ENCODE assay signal across 9 cellular contexts in the genomic region with DNA sequence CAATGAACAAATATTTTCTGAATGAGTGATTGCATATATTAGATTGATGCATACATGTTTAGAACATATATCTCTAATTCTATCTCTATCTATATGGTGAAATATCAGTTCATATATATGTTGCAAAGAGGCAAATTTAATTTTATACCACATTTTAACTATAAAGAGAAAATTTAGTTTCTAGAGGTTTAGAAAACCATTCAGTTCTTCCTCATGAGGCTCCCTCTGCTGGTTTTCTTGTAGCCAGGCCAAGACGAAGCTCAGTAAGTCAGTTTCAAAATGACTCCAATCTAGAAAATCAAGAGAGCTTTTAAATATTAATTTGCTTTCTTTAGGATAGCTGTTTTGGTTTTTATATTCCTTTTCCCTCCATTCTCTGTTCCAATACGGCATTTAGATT.
DNase-seq lines count a peak whose midpoint lies in the region; ATAC-seq lines count a peak whose summit lies in the region.
"Had no signal": no experiment of that assay in that cellular context is flagged by ENCODE, and none has a peak within 500 bp of the region (broad histone marks: within the 10 kb centered on the region; RNA-seq: fewer than 3 reads in every experiment).

No MANE protein-coding gene starts in this region.

- DNase-seq in AG08396 (ENCODE audit: low spot score) (peak; percentile 5), OCI-M1 (lab: John Stamatoyannopoulos, UW) (peak; percentile 44), iPS-NIHi11 (ENCODE audit: low spot score) (peak; percentile 17)
- DNase-seq in effector memory CD8-positive, alpha-beta T cell, result no peak
- DNase-seq in activated CD4-positive, alpha-beta T cell treated with anti-CD3 and anti-CD28 coated beads for 4 hours, result no peak

- H3K4me3 Mint-ChIP-seq in effector memory CD8-positive, alpha-beta T cell, result no peak overlapping the region
- H3K4me3 Mint-ChIP-seq: IgD-negative memory B cell had no signal

- H3K9me3 Mint-ChIP-seq in effector memory CD8-positive, alpha-beta T cell, result no peaks in the 10 kb centered on the region

- no peaks in the 10 kb centered on the region for H3K27me3 Mint-ChIP-seq in effector memory CD8-positive, alpha-beta T cell

- H3K36me3 Mint-ChIP-seq in effector memory CD8-positive, alpha-beta T cell (ENCODE audit: insufficient read depth), result no peaks in the 10 kb centered on the region
- H3K36me3 Mint-ChIP-seq: IgD-negative memory B cell had no signal

- H3K4me1 Mint-ChIP-seq in effector memory CD8-positive, alpha-beta T cell (ENCODE audit: low read depth in 2 of 2), result no peaks in the 10 kb centered on the region
- H3K4me1 Mint-ChIP-seq: IgD-negative memory B cell had no signal

- ATAC-seq in GM18868 (IDR thresholded peaks at IDR 0.05; ENCODE audit: unreplicated experiment), result peak; percentile 78
- ATAC-seq in GM19035 (IDR thresholded peaks at IDR 0.05; ENCODE audit: unreplicated experiment), result no peak
- ATAC-seq in effector memory CD8-positive, alpha-beta T cell (replicated peaks), result no peak
- no peak for ATAC-seq in GM21360 (IDR thresholded peaks at IDR 0.05; ENCODE audit: unreplicated experiment)

- no peak overlapping the region for H3K27ac Mint-ChIP-seq in effector memory CD8-positive, alpha-beta T cell
- H3K27ac Mint-ChIP-seq: IgD-negative memory B cell had no signal

Comparison
In these comparisons a context has a peak if more than half of its experiments do, and no peak if none do; other contexts are left out.
1. DNase-seq: peak in AG08396 (single experiment), OCI-M1 (single experiment) and iPS-NIHi11 (single experiment); none in effector memory CD8-positive, alpha-beta T cell (0 of 3) and activated CD4-positive, alpha-beta T cell treated with anti-CD3 and anti-CD28 coated beads for 4 hours (0 of 2).